9 cellular contexts compared by ENCODE assay signal in the genomic region with DNA sequence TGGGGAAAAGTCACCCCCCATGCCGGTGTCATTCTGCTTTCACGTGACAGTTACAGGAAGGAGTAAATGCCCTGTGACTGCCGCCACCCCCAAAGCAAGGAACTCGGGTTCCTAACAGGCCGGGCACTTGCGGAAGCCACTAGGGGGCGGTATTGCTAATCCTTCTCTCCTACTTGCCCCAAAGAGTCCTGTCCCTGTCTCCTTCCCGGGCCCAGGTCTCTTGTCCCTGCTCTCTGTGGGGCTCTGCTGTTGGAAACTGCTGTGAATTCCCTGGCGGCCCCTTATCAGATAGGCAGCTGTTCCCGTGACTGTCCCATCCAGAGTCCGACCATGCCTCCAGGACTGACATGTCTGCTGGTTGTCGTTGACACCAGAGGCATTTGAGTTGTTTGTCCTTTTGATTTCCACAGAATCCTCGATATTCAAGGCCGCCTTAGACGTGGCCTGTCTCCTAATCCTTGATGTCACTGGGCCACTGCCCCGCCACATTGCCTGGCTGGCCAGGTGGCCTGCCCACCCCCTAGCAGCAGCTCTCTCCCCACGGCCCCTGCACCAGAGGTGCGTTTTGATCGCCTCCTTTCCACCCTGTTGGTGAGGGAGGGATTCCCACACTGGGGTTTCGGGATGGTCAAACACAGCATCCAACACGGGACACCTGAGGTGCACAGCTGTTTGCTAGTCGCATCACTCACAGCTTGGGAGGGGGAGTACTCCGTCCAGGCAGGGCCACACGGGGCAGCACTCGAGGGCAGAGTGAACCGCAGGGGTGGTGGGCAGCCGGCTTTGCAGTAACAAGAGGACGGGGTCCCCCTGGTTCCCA. TPM values are rescaled to one million over a fixed set of nuclear protein-coding genes. Genes with fewer than 3 reads are reported as not detected.
DNase-seq lines count a peak whose midpoint lies in the region; ATAC-seq and TF ChIP-seq lines count a peak whose summit lies in the region.
"Had no signal": no experiment of that assay in that cellular context is flagged by ENCODE, and none has a peak within 500 bp of the region (broad histone marks: within the 10 kb centered on the region; RNA-seq: fewer than 3 reads in every experiment).

No MANE protein-coding gene starts in this region.

- H3K27me3 Mint-ChIP-seq in brain (no peaks in the 10 kb centered on the region), type B pancreatic cell (no peaks in the 10 kb centered on the region)
- no peaks in the 10 kb centered on the region for H3K27me3 Mint-ChIP-seq in CD8-positive, alpha-beta memory T cell

- TF ChIP-seq CTCF in Peyer's patch (IDR thresholded peaks at IDR 0.05) (peak in 4 of 6 experiments; percentile 31 to 38 (median 34)), brain (conservative IDR thresholded peaks at IDR 0.05) (peak; percentile 22 to 70), type B pancreatic cell (conservative IDR thresholded peaks at IDR 0.05) (peak; percentile 74)

- POLR2A ChIA-PET in CD8-positive, alpha-beta memory T cell (lab: Charles Lee): no interaction called here

- H3K27ac Mint-ChIP-seq in brain (no peak overlapping the region), type B pancreatic cell (no peak overlapping the region)
- peak overlapping the region in 2 of 8 donors; percentile 69 to 89 for H3K27ac Mint-ChIP-seq in CD8-positive, alpha-beta memory T cell

- DNase-seq in D341Med (ENCODE audit: low spot score): peak; percentile 69
- DNase-seq in H7: peak; percentile 92
- peak in 1 of 3 donors; percentile 55 for DNase-seq in Peyer's patch
- peak; percentile 34 to 69 for DNase-seq in left colon
- DNase-seq in type B pancreatic cell (ENCODE audit: extremely low spot score, unreplicated experiment): no peak
- DNase-seq in kidney glomerular epithelial cell (lab: John Stamatoyannopoulos, UW): no peak
- no peak for DNase-seq in CD8-positive, alpha-beta memory T cell

- H3K9me3 ChIP-seq in Peyer's patch: no peaks in the 10 kb centered on the region
- H3K9me3 ChIP-seq in CD8-positive, alpha-beta memory T cell (ENCODE audit: low read length): no peaks in the 10 kb centered on the region

- intact Hi-C loops in left colon (cut with DNase I, micrococcal nuclease): no loop called here

- H3K36me3 Mint-ChIP-seq in brain: no peaks in the 10 kb centered on the region
- no peaks in the 10 kb centered on the region for H3K36me3 Mint-ChIP-seq in type B pancreatic cell
- H3K36me3 Mint-ChIP-seq in CD8-positive, alpha-beta memory T cell: no peaks in the 10 kb centered on the region

- H3K36me3 ChIP-seq in H7 (replicated peaks; ENCODE audit: control insufficient read depth, insufficient read depth, low read length) (no peaks in the 10 kb centered on the region), Peyer's patch (no peaks in the 10 kb centered on the region)
- no peaks in the 10 kb centered on the region for H3K36me3 ChIP-seq in CD8-positive, alpha-beta memory T cell (ENCODE audit: insufficient read depth, low read length)

- no peak overlapping the region for H3K27ac ChIP-seq in Peyer's patch
- H3K27ac ChIP-seq in CD8-positive, alpha-beta memory T cell (ENCODE audit: low read depth, low read length): no peak overlapping the region
- H3K27ac ChIP-seq: skin epidermis had no signal

- CTCF ChIA-PET in CD8-positive, alpha-beta memory T cell (lab: Charles Lee): interaction anchor here (1.0 to 1.3 kb wide), 2 partner anchors 8 to 14 kb away, joined by 3 to 5 read pairs; no protein-coding TSS in a partner anchor

- no peaks in the 10 kb centered on the region for H3K4me1 ChIP-seq in Peyer's patch
- H3K4me1 ChIP-seq in CD8-positive, alpha-beta memory T cell (ENCODE audit: insufficient read depth, low read length): no peaks in the 10 kb centered on the region

- no peak overlapping the region for H3K4me3 Mint-ChIP-seq in brain
- no peak overlapping the region for H3K4me3 Mint-ChIP-seq in type B pancreatic cell
- no peak overlapping the region for H3K4me3 Mint-ChIP-seq in CD8-positive, alpha-beta memory T cell

- TF ChIP-seq POLR2A in Peyer's patch (IDR thresholded peaks at IDR 0.05): no peak

- ATAC-seq in left colon: peak; percentile 66

- no peaks in the 10 kb centered on the region for H3K27me3 ChIP-seq in H7 (ENCODE audit: control insufficient read depth, insufficient read depth, low read length)
- H3K27me3 ChIP-seq in Peyer's patch: no peaks in the 10 kb centered on the region
- H3K27me3 ChIP-seq in CD8-positive, alpha-beta memory T cell (ENCODE audit: insufficient read depth, low read length, poor library complexity, severe bottlenecking): no peaks in the 10 kb centered on the region

- H3K4me1 Mint-ChIP-seq in brain: peaks cover 5% of the 10 kb centered on the region
- H3K4me1 Mint-ChIP-seq in type B pancreatic cell (ENCODE audit: unreplicated experiment): peaks cover 8% of the 10 kb centered on the region
- no peaks in the 10 kb centered on the region for H3K4me1 Mint-ChIP-seq in CD8-positive, alpha-beta memory T cell

- H3K4me3 ChIP-seq in H7 (ENCODE audit: insufficient read depth, low read depth, low read length) (no peak overlapping the region), Peyer's patch (no peak overlapping the region)
- H3K4me3 ChIP-seq in CD8-positive, alpha-beta memory T cell (ENCODE audit: low read length): no peak overlapping the region
- H3K4me3 ChIP-seq: skin epidermis had no signal

- peaks cover 0 to 3% (median 0%) of the 10 kb centered on the region in 5 experiments for H3K9me3 Mint-ChIP-seq in brain
- H3K9me3 Mint-ChIP-seq in type B pancreatic cell: no peaks in the 10 kb centered on the region
- H3K9me3 Mint-ChIP-seq in CD8-positive, alpha-beta memory T cell: no peaks in the 10 kb centered on the region

RNA-seq across cellular contexts. Expression of gene CHAF1B, which starts 37.3 kb away (rescaled TPM):
- total RNA-seq in H7 (2014; rRNA removed; shearing (Covaris generic)): 12.7 and 13.9 TPM in 2 replicates
- total RNA-seq in Peyer's patch (10 to 100 TPM in 1 of 4 donors, 1 to 10 TPM in 1, under 1 TPM in 2; 0.85 to 11.6 (median 1.3) TPM), left colon (1 to 10 TPM; 1.4 to 2.7 TPM), type B pancreatic cell (ENCODE audit: low replicate concordance) (7.4 and 17.1 TPM in 2 replicates)
- 15.1 TPM for polyA plus RNA-seq in brain (ENCODE audit: insufficient read depth, low read depth, low replicate concordance)
- total RNA-seq in CD8-positive, alpha-beta memory T cell: 10 to 100 TPM; 30.6 to 30.8 TPM
- 2.4 TPM for polyA plus RNA-seq in CD8-positive, alpha-beta memory T cell

RNA-seq across cellular contexts. Expression of gene CLDN14, which starts 57.4 kb away (rescaled TPM):
- not detected in 2 replicates for total RNA-seq in H7 (2014; rRNA removed; shearing (Covaris generic))
- total RNA-seq in Peyer's patch (not detected), left colon (under 1 TPM; 0.20 to 0.37 TPM), type B pancreatic cell (ENCODE audit: low replicate concordance) (not detected in 2 replicates)
- polyA plus RNA-seq in brain (ENCODE audit: insufficient read depth, low read depth, low replicate concordance): not detected
- not detected for total RNA-seq in CD8-positive, alpha-beta memory T cell
- not detected for polyA plus RNA-seq in CD8-positive, alpha-beta memory T cell

Comparison
In these comparisons a context has a peak if more than half of its experiments do, and no peak if none do; other contexts are left out.
1. DNase-seq: peak in D341Med (single experiment), H7 (single experiment) and left colon (2 of 2); none in type B pancreatic cell (single experiment), kidney glomerular epithelial cell (single experiment) and CD8-positive, alpha-beta memory T cell (0 of 5).
2. Peak in every context shown above with its lines, with median percentiles within 50 percentile points of each other: CTCF ChIP-seq.